Comparison of ENCODE assay signal across 11 cellular contexts in the genomic region with DNA sequence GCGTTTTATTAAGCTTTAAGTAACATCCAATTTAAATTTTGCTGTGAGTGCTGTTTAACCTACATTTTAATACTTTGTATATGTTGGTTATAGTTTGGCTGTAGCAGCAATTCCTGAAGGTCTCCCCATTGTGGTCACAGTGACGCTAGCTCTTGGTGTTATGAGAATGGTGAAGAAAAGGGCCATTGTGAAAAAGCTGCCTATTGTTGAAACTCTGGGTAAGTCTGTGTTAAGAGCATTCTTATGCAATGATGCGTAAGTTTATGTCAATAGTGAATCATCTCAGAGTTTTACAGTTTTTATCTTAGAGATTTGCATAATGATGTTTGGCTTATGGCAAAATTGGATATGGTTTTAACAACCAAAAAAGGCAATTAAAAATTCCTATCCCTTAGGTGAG.
A peak's percentile ranks its signal among the peaks of the same experiment; 100 is the strongest.
DNase-seq lines count a peak whose midpoint lies in the region; ATAC-seq and TF ChIP-seq lines count a peak whose summit lies in the region.
"Had no signal": no experiment of that assay in that cellular context is flagged by ENCODE, and none has a peak within 500 bp of the region (broad histone marks: within the 10 kb centered on the region; RNA-seq: fewer than 3 reads in every experiment).

No MANE protein-coding gene starts in this region.

- H3K36me3 ChIP-seq in PC-3 (ENCODE audit: low read depth, low read length) (peaks cover 20% of the 10 kb centered on the region), osteoblast (ENCODE audit: insufficient read depth, low read length) (peaks cover 28% of the 10 kb centered on the region), sigmoid colon (peaks cover 0 to 75% (median 9%) of the 10 kb centered on the region in 4 donors)

- H3K79me2 ChIP-seq in PC-3 (ENCODE audit: low read length) (no peaks in the 10 kb centered on the region), osteoblast (ENCODE audit: insufficient read depth, low read length) (peaks cover 4% of the 10 kb centered on the region)

- no peaks in the 10 kb centered on the region for H3K4me1 Mint-ChIP-seq in glutamatergic neuron (ENCODE audit: low read depth, unreplicated experiment)

- H3K9me2 ChIP-seq in PC-3 (replicated peaks; ENCODE audit: low read length): no peaks in the 10 kb centered on the region

- H3K4me3 Mint-ChIP-seq in glutamatergic neuron (ENCODE audit: unreplicated experiment): no peak overlapping the region

- peak overlapping the region; percentile 72 for H3K4me2 ChIP-seq in PC-3 (ENCODE audit: low read length)
- H3K4me2 ChIP-seq in osteoblast (ENCODE audit: insufficient read depth, low read length): peak overlapping the region; percentile 20

- DNase-seq in GM04503 (ENCODE audit: low read depth) (peak; percentile 69), PC-3 (peak; percentile 93), epithelial cell of proximal tubule (ENCODE audit: low read depth) (peak; percentile 49), osteoblast (ENCODE audit: insufficient read length, low spot score, missing footprints) (peak; percentile 27), sigmoid colon (no peak), glutamatergic neuron (no peak)
- DNase-seq in effector CD4-positive, alpha-beta T cell: no peak
- DNase-seq in stimulated activated CD4-positive, alpha-beta T cell treated with anti-CD3 and anti-CD28 coated beads, Interleukin-2, amount 100 ng/mL, for 24 hours: no peak
- DNase-seq: activated naive CD4-positive, alpha-beta T cell treated with anti-CD3 and anti-CD28 coated beads, Interleukin-2, amount 50 U/mL, for 16 hours; small intestine; T-helper 1 cell had no signal

- CTCF ChIA-PET in PC-3 (lab: Charles Lee): no interaction called here

- TF ChIP-seq POLR2A in sigmoid colon (IDR thresholded peaks at IDR 0.05): no peak

- peaks cover 11% of the 10 kb centered on the region for H3K36me3 Mint-ChIP-seq in glutamatergic neuron (ENCODE audit: unreplicated experiment)

- peak overlapping the region; percentile 77 for H3K9ac ChIP-seq in PC-3 (ENCODE audit: low read length)

- TF ChIP-seq EP300 in sigmoid colon (IDR thresholded peaks at IDR 0.05): no peak

- peaks cover 2% of the 10 kb centered on the region for H3K27me3 Mint-ChIP-seq in glutamatergic neuron (ENCODE audit: unreplicated experiment)

- WGBS in sigmoid colon, 2 donors: 64 to 78% methylated on average over 3 of the region's 3 CpGs

- H3K4me3 ChIP-seq in PC-3 (ENCODE audit: low read length) (peak overlapping the region; percentile 33; the same call in 1 of the 2 replicates), epithelial cell of proximal tubule (ENCODE audit: low read depth, low read length) (no peak overlapping the region), osteoblast (ENCODE audit: insufficient read depth, low read length) (no peak overlapping the region), sigmoid colon (no peak overlapping the region)

- H3K9me3 Mint-ChIP-seq in glutamatergic neuron (ENCODE audit: unreplicated experiment): no peaks in the 10 kb centered on the region

- POLR2A ChIA-PET in PC-3 (lab: Charles Lee; ENCODE audit: unreplicated experiment): no interaction called here

- no peaks in the 10 kb centered on the region for H4K20me1 ChIP-seq in PC-3 (ENCODE audit: low read length)
- H4K20me1 ChIP-seq in osteoblast (ENCODE audit: insufficient read depth, low read length): no peaks in the 10 kb centered on the region

- H3F3A ChIP-seq in PC-3 (ENCODE audit: low read length, unreplicated experiment): no peaks in the 10 kb centered on the region

- intact Hi-C loops in PC-3 (cut with micrococcal nuclease) (loop anchor here (1.0 to 5.0 kb wide), 3 partner anchors 8 to 63 kb away; partner anchors contain the start of genes ASTE1 and NEK11), sigmoid colon (cut with DNase I) (no loop called here)

- H3K27ac ChIP-seq in PC-3 (ENCODE audit: low read length): peak overlapping the region; percentile 98
- peak overlapping the region; percentile 94 for H3K27ac ChIP-seq in osteoblast (ENCODE audit: low read depth, low read length)
- H3K27ac ChIP-seq in sigmoid colon: no peak overlapping the region

- H3K27me3 ChIP-seq in PC-3 (ENCODE audit: low read length): no peaks in the 10 kb centered on the region
- no peaks in the 10 kb centered on the region for H3K27me3 ChIP-seq in osteoblast (ENCODE audit: insufficient read depth, low read length)
- no peaks in the 10 kb centered on the region for H3K27me3 ChIP-seq in sigmoid colon

- no peak overlapping the region for H3K27ac Mint-ChIP-seq in glutamatergic neuron (ENCODE audit: unreplicated experiment)

- H3K4me1 ChIP-seq in PC-3 (ENCODE audit: insufficient read depth, low read length) (peaks cover 22% of the 10 kb centered on the region), osteoblast (ENCODE audit: insufficient read depth, low read length) (peaks cover 37% of the 10 kb centered on the region), sigmoid colon (no peaks in the 10 kb centered on the region)

- H2AFZ ChIP-seq in PC-3 (ENCODE audit: low read length): no peak overlapping the region
- H2AFZ ChIP-seq in osteoblast (ENCODE audit: low read length): no peak overlapping the region

- H3K9me3 ChIP-seq in PC-3 (ENCODE audit: low read length) (no peaks in the 10 kb centered on the region), osteoblast (ENCODE audit: low read depth, low read length) (no peaks in the 10 kb centered on the region), sigmoid colon (no peaks in the 10 kb centered on the region)

- no peak for TF ChIP-seq CTCF in PC-3 (conservative IDR thresholded peaks at IDR 0.05; ENCODE audit: low read depth, low read length)
- no peak for TF ChIP-seq CTCF in epithelial cell of proximal tubule (conservative IDR thresholded peaks at IDR 0.05; ENCODE audit: low read depth, low read length)
- no peak for TF ChIP-seq CTCF in osteoblast (IDR thresholded peaks at IDR 0.05; ENCODE audit: extremely low read depth, low read depth, low read length)
- TF ChIP-seq CTCF in sigmoid colon (IDR thresholded peaks at IDR 0.05): no peak
- no peak for TF ChIP-seq CTCF in glutamatergic neuron (IDR thresholded peaks at IDR 0.05; ENCODE audit: partially characterized antibody, unreplicated experiment)

- peak; percentile 98 for ATAC-seq in PC-3

- TSS peak; percentile 32 for BruUV-seq in PC-3 (replicated peaks; lab: Mats Ljungman, UMichigan)

Comparison
In these comparisons a context has a peak if more than half of its experiments do, and no peak if none do; other contexts are left out.
1. DNase-seq: peak in GM04503 (single experiment), PC-3 (single experiment), epithelial cell of proximal tubule (single experiment) and osteoblast (single experiment); none in effector CD4-positive, alpha-beta T cell (single experiment), sigmoid colon (single experiment), stimulated activated CD4-positive, alpha-beta T cell treated with anti-CD3 and anti-CD28 coated beads, Interleukin-2, amount 100 ng/mL, for 24 hours (0 of 2) and glutamatergic neuron (single experiment).
2. H3K27ac ChIP-seq: peak in PC-3 (single experiment) and osteoblast (single experiment); none in sigmoid colon (0 of 4).